Comparison of ENCODE assay signal across 1 cellular context in genomic region chr2:177602611-177603164, GRCh38.
TF ChIP-seq lines count a peak whose summit lies in the region.

No MANE protein-coding gene starts in this region.

TF ChIP-seq in HepG2, 621 proteins besides CTCF, POLR2A, EP300 and RAD21 (continued from another document):
- TF ChIP-seq, protein P1, sequence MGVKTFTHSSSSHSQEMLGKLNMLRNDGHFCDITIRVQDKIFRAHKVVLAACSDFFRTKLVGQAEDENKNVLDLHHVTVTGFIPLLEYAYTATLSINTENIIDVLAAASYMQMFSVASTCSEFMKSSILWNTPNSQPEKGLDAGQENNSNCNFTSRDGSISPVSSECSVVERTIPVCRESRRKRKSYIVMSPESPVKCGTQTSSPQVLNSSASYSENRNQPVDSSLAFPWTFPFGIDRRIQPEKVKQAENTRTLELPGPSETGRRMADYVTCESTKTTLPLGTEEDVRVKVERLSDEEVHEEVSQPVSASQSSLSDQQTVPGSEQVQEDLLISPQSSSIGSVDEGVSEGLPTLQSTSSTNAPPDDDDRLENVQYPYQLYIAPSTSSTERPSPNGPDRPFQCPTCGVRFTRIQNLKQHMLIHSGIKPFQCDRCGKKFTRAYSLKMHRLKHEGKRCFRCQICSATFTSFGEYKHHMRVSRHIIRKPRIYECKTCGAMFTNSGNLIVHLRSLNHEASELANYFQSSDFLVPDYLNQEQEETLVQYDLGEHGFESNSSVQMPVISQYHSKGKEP (CRISPR knock-in tag; IDR thresholded peaks at IDR 0.05) = no peak
- TF ChIP-seq ZNF33A (CRISPR knock-in tag; IDR thresholded peaks at IDR 0.05; ENCODE audit: borderline replicate concordance) (no peak), GFI1 (CRISPR knock-in tag; IDR thresholded peaks at IDR 0.05; ENCODE audit: borderline replicate concordance) (peak; percentile 90; the same call in 1 of the 2 replicates), HNF4G (IDR thresholded peaks at IDR 0.05; ENCODE audit: borderline replicate concordance, low read depth, low read length) (peak; percentile 89), HNF4G (CRISPR knock-in tag; IDR thresholded peaks at IDR 0.05; ENCODE audit: borderline replicate concordance, low read depth) (no peak), NR2F1 (CRISPR knock-in tag; IDR thresholded peaks at IDR 0.05) (no peak), HNF1A (IDR thresholded peaks at IDR 0.05; ENCODE audit: low read depth) (no peak), HNF1A (CRISPR knock-in tag; IDR thresholded peaks at IDR 0.05; ENCODE audit: borderline replicate concordance) (peak; percentile 28; the same call in 1 of the 2 replicates), CCDC6 (CRISPR knock-in tag; IDR thresholded peaks at IDR 0.05) (no peak), ZNF720 (CRISPR knock-in tag; IDR thresholded peaks at IDR 0.05) (no peak), CBX2 (IDR thresholded peaks at IDR 0.05; ENCODE audit: low read depth, low read length) (no peak), CBX2 (CRISPR knock-in tag; IDR thresholded peaks at IDR 0.05; ENCODE audit: low read depth) (no peak), ZFP82 (CRISPR knock-in tag; IDR thresholded peaks at IDR 0.05; ENCODE audit: borderline replicate concordance) (no peak), NFKB2 (CRISPR knock-in tag; IDR thresholded peaks at IDR 0.05; ENCODE audit: borderline replicate concordance) (no peak), ZNF232 (CRISPR knock-in tag; IDR thresholded peaks at IDR 0.05; ENCODE audit: borderline replicate concordance) (no peak), ZBTB33 (CRISPR knock-in tag; IDR thresholded peaks at IDR 0.05) (no peak), ELF3 (CRISPR knock-in tag; IDR thresholded peaks at IDR 0.05) (peak; percentile 70), ZNF264 (CRISPR knock-in tag; IDR thresholded peaks at IDR 0.05) (no peak), ZNF710 (CRISPR knock-in tag; IDR thresholded peaks at IDR 0.05; ENCODE audit: borderline replicate concordance) (0 out of 2 replicates have a peak, but pooled peaks have one; percentile 30), ZNF296 (CRISPR knock-in tag; conservative IDR thresholded peaks at IDR 0.05) (no peak), WIZ (CRISPR knock-in tag; IDR thresholded peaks at IDR 0.05) (no peak), SP4 (CRISPR knock-in tag; IDR thresholded peaks at IDR 0.05) (no peak), SMAD9 (CRISPR knock-in tag; IDR thresholded peaks at IDR 0.05) (no peak), MZF1 (CRISPR knock-in tag; IDR thresholded peaks at IDR 0.05; ENCODE audit: borderline replicate concordance) (no peak), MIER2 (CRISPR knock-in tag; IDR thresholded peaks at IDR 0.05) (no peak), ZNF687 (CRISPR knock-in tag; IDR thresholded peaks at IDR 0.05) (no peak), ZNF326 (CRISPR knock-in tag; IDR thresholded peaks at IDR 0.05; ENCODE audit: borderline replicate concordance) (no peak), YY1 (IDR thresholded peaks at IDR 0.05; ENCODE audit: insufficient read depth, insufficient replicate concordance, low read depth, low read length) (no peak), ZNF343 (CRISPR knock-in tag; IDR thresholded peaks at IDR 0.05) (no peak), ZNF790 (CRISPR knock-in tag; IDR thresholded peaks at IDR 0.05; ENCODE audit: borderline replicate concordance) (no peak), HDAC1 (CRISPR knock-in tag; IDR thresholded peaks at IDR 0.05) (peak; percentile 73)
- TF ChIP-seq, protein P2, sequence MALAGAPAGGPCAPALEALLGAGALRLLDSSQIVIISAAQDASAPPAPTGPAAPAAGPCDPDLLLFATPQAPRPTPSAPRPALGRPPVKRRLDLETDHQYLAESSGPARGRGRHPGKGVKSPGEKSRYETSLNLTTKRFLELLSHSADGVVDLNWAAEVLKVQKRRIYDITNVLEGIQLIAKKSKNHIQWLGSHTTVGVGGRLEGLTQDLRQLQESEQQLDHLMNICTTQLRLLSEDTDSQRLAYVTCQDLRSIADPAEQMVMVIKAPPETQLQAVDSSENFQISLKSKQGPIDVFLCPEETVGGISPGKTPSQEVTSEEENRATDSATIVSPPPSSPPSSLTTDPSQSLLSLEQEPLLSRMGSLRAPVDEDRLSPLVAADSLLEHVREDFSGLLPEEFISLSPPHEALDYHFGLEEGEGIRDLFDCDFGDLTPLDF (CRISPR knock-in tag; IDR thresholded peaks at IDR 0.05) = no peak
- TF ChIP-seq, protein P3, sequence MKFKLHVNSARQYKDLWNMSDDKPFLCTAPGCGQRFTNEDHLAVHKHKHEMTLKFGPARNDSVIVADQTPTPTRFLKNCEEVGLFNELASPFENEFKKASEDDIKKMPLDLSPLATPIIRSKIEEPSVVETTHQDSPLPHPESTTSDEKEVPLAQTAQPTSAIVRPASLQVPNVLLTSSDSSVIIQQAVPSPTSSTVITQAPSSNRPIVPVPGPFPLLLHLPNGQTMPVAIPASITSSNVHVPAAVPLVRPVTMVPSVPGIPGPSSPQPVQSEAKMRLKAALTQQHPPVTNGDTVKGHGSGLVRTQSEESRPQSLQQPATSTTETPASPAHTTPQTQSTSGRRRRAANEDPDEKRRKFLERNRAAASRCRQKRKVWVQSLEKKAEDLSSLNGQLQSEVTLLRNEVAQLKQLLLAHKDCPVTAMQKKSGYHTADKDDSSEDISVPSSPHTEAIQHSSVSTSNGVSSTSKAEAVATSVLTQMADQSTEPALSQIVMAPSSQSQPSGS (CRISPR knock-in tag; IDR thresholded peaks at IDR 0.05) = no peak
